In genomic region chr17:66778531-66778930, GRCh38 we compare ENCODE assay signal across 1 cellular context.
TF ChIP-seq lines count a peak whose summit lies in the region.

No MANE protein-coding gene starts in this region.

TF ChIP-seq in GM23338, 12 proteins besides CTCF, POLR2A, EP300 and RAD21 (continued from another document):
- no peak for TF ChIP-seq ZNF462 (CRISPR knock-in tag; IDR thresholded peaks at IDR 0.05)
- no peak for TF ChIP-seq POLR2AphosphoS5 (IDR thresholded peaks at IDR 0.05; ENCODE audit: low read depth)
- no peak for TF ChIP-seq ZNF114 (CRISPR knock-in tag; IDR thresholded peaks at IDR 0.05)
- no peak for TF ChIP-seq STAT1 (IDR thresholded peaks at IDR 0.05; ENCODE audit: unreplicated experiment)
